Comparison of ENCODE assay signal across 1 cellular context in the genomic region with DNA sequence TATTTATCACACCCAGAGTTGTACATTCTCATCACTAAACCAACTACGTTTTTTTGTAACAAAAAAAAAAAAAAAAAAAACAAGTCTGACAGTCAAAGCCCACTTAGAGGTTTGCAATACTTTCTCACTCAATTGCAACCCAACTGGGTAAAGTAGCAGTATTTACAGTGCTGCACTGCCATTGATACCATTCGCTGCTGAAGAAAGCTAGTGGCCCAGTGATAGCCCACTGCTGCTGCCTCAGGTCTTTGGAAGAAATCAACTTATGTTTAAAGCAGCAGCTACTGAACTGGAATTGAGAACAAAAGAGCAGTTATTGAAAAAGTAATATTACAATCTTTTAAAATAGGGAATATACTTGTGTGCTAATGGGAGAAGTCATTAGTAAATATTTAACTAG.
A peak's percentile ranks its signal among the peaks of the same experiment; 100 is the strongest.
TF ChIP-seq lines count a peak whose summit lies in the region.

No MANE protein-coding gene starts in this region.

TF ChIP-seq in H1, 55 proteins besides CTCF, POLR2A, EP300 and RAD21:
- TF ChIP-seq POLR2AphosphoS5 (IDR thresholded peaks at IDR 0.05; ENCODE audit: low read depth, low read length) = peak; percentile 56; the same call in 1 of the 2 replicates
- TF ChIP-seq, protein P1, sequence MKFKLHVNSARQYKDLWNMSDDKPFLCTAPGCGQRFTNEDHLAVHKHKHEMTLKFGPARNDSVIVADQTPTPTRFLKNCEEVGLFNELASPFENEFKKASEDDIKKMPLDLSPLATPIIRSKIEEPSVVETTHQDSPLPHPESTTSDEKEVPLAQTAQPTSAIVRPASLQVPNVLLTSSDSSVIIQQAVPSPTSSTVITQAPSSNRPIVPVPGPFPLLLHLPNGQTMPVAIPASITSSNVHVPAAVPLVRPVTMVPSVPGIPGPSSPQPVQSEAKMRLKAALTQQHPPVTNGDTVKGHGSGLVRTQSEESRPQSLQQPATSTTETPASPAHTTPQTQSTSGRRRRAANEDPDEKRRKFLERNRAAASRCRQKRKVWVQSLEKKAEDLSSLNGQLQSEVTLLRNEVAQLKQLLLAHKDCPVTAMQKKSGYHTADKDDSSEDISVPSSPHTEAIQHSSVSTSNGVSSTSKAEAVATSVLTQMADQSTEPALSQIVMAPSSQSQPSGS (IDR thresholded peaks at IDR 0.05; ENCODE audit: low read length) = peak; percentile 4; the same call in 1 of the 2 replicates
- no peak for TF ChIP-seq BACH1 (IDR thresholded peaks at IDR 0.05; ENCODE audit: low read length)
